Comparison of ENCODE assay signal across 12 cellular contexts in genomic region chr14:51398898-51399297, GRCh38.
DNase-seq lines count a peak whose midpoint lies in the region; ATAC-seq, FAIRE-seq and TF ChIP-seq lines count a peak whose summit lies in the region.
"Had no signal": no experiment of that assay in that cellular context is flagged by ENCODE, and none has a peak within 500 bp of the region (broad histone marks: within the 10 kb centered on the region; RNA-seq: fewer than 3 reads in every experiment).

No MANE protein-coding gene starts in this region.

- H2AFZ ChIP-seq in GM23338 (peak overlapping the region; percentile 70; the same call in 1 of the 2 replicates), fibroblast of lung (ENCODE audit: low read length) (peak overlapping the region; percentile 77)

- H3K36me3 Mint-ChIP-seq in GM23338 (ENCODE audit: low read depth), result no peaks in the 10 kb centered on the region
- H3K36me3 Mint-ChIP-seq in activated T-helper 2 cell treated with anti-CD3 and anti-CD28 coated beads, Interferon-gamma antibody, Interleukin-2, Interleukin-4, amounts not matched to agents 10 μg/mL and 5 μg/mL and 100 μg/mL, durations not matched to agents 14 hours and 24 hours and 36 hours (ENCODE audit: low read depth), result no peaks in the 10 kb centered on the region
- H3K36me3 Mint-ChIP-seq: activated naive CD8-positive, alpha-beta T cell treated with anti-CD3 and anti-CD28 coated beads for 36 hours had no signal

- no peaks in the 10 kb centered on the region for H3K9me3 Mint-ChIP-seq in GM23338
- no peaks in the 10 kb centered on the region for H3K9me3 Mint-ChIP-seq in activated T-helper 2 cell treated with anti-CD3 and anti-CD28 coated beads, Interferon-gamma antibody, Interleukin-2, Interleukin-4, amounts not matched to agents 10 μg/mL and 5 μg/mL and 100 μg/mL, durations not matched to agents 14 hours and 24 hours and 36 hours
- H3K9me3 Mint-ChIP-seq: activated naive CD8-positive, alpha-beta T cell treated with anti-CD3 and anti-CD28 coated beads for 36 hours; stimulated activated naive CD8-positive, alpha-beta T cell treated with anti-CD3 and anti-CD28 coated beads, Interleukin-15, Interleukin-2, amounts not matched to agents 100 ng/mL and 50 ng/mL, for 24 hours had no signal

- no peak for FAIRE-seq in kidney (lab: Jason Lieb, UNC)

- H4K20me1 ChIP-seq in GM23338 (replicated peaks; ENCODE audit: insufficient read depth) (no peaks in the 10 kb centered on the region), fibroblast of lung (ENCODE audit: control insufficient read depth, extremely low read depth, insufficient read depth, low read length) (no peaks in the 10 kb centered on the region)

- no peak for TF ChIP-seq CTCF in GM23338 (conservative IDR thresholded peaks at IDR 0.05; ENCODE audit: low read depth in 2 of 2)
- peak in 1 of 2 donors; percentile 14 for TF ChIP-seq CTCF in fibroblast of lung (conservative IDR thresholded peaks at IDR 0.05 in 1 of 2, IDR thresholded peaks at IDR 0.05 in 1 of 2; ENCODE audit: low read depth in 1 of 2, low read length in 2 of 2)
- no peak for TF ChIP-seq CTCF in kidney (IDR thresholded peaks at IDR 0.05; ENCODE audit: borderline replicate concordance, extremely low read depth, insufficient read depth)

- H3K79me2 ChIP-seq in GM23338 (replicated peaks; ENCODE audit: insufficient read depth), result no peaks in the 10 kb centered on the region
- H3K79me2 ChIP-seq in fibroblast of lung (ENCODE audit: control insufficient read depth, insufficient read depth, low read length), result no peaks in the 10 kb centered on the region

- H3K27ac ChIP-seq in GM23338 (ENCODE audit: low read depth), result no peak overlapping the region
- H3K27ac ChIP-seq in SJSA1, result peak overlapping the region; percentile 57
- H3K27ac ChIP-seq in fibroblast of lung (ENCODE audit: insufficient read depth, low read length), result peak overlapping the region; percentile 86
- no peak overlapping the region for H3K27ac ChIP-seq in kidney (ENCODE audit: low read depth in 2 of 2, low read length in 2 of 2)

- peak overlapping the region; percentile 3; the same call in 1 of the 2 replicates for H3K27ac Mint-ChIP-seq in GM23338
- H3K27ac Mint-ChIP-seq in activated T-helper 2 cell treated with anti-CD3 and anti-CD28 coated beads, Interferon-gamma antibody, Interleukin-2, Interleukin-4, amounts not matched to agents 10 μg/mL and 5 μg/mL and 100 μg/mL, durations not matched to agents 14 hours and 24 hours and 36 hours, result no peak overlapping the region
- H3K27ac Mint-ChIP-seq: activated naive CD8-positive, alpha-beta T cell treated with anti-CD3 and anti-CD28 coated beads for 36 hours; stimulated activated naive CD8-positive, alpha-beta T cell treated with anti-CD3 and anti-CD28 coated beads, Interleukin-15, Interleukin-2, amounts not matched to agents 100 ng/mL and 50 ng/mL, for 24 hours had no signal

- H3K4me3 Mint-ChIP-seq in GM23338, result no peak overlapping the region
- no peak overlapping the region for H3K4me3 Mint-ChIP-seq in activated T-helper 2 cell treated with anti-CD3 and anti-CD28 coated beads, Interferon-gamma antibody, Interleukin-2, Interleukin-4, amounts not matched to agents 10 μg/mL and 5 μg/mL and 100 μg/mL, durations not matched to agents 14 hours and 24 hours and 36 hours (ENCODE audit: low read depth)
- H3K4me3 Mint-ChIP-seq: activated naive CD8-positive, alpha-beta T cell treated with anti-CD3 and anti-CD28 coated beads for 36 hours; stimulated activated naive CD8-positive, alpha-beta T cell treated with anti-CD3 and anti-CD28 coated beads, Interleukin-15, Interleukin-2, amounts not matched to agents 100 ng/mL and 50 ng/mL, for 24 hours had no signal

- no peaks in the 10 kb centered on the region for H3F3A ChIP-seq in GM23338 (replicated peaks; ENCODE audit: low read depth)

- H3K9me3 ChIP-seq in SJSA1 (replicated peaks) (no peaks in the 10 kb centered on the region), fibroblast of lung (ENCODE audit: control insufficient read depth, insufficient read depth, low read depth, low read length) (no peaks in the 10 kb centered on the region), skeletal muscle satellite cell (replicated peaks; ENCODE audit: low read length) (no peaks in the 10 kb centered on the region), kidney (ENCODE audit: control insufficient read depth in 1 of 2, low read length in 2 of 2) (no peaks in the 10 kb centered on the region)

- H3K27me3 Mint-ChIP-seq in GM23338 (ENCODE audit: insufficient read depth, low read depth, poor library complexity), result no peaks in the 10 kb centered on the region
- peaks cover 13% of the 10 kb centered on the region for H3K27me3 Mint-ChIP-seq in activated T-helper 2 cell treated with anti-CD3 and anti-CD28 coated beads, Interferon-gamma antibody, Interleukin-2, Interleukin-4, amounts not matched to agents 10 μg/mL and 5 μg/mL and 100 μg/mL, durations not matched to agents 14 hours and 24 hours and 36 hours (ENCODE audit: low read depth)

- H3K36me3 ChIP-seq in GM23338 (ENCODE audit: insufficient read depth) (no peaks in the 10 kb centered on the region), SJSA1 (no peaks in the 10 kb centered on the region), fibroblast of lung (ENCODE audit: control insufficient read depth, insufficient read depth, low read length) (no peaks in the 10 kb centered on the region), skeletal muscle satellite cell (ENCODE audit: insufficient read depth, low read length) (no peaks in the 10 kb centered on the region), kidney (ENCODE audit: control insufficient read depth in 1 of 2, insufficient read depth in 2 of 2, low read length in 2 of 2) (no peaks in the 10 kb centered on the region)

- DNase-seq in GM23338 (ENCODE audit: low spot score), result no peak
- peak; percentile 41 to 49 for DNase-seq in SJSA1 (ENCODE audit: low read depth in 1 of 2, low spot score in 2 of 2)
- DNase-seq in fibroblast of lung (ENCODE audit: low read depth in 2 of 2), result peak; percentile 83 to 84
- DNase-seq in kidney, result no peak
- DNase-seq in stimulated activated CD4-positive, alpha-beta T cell treated with anti-CD3 and anti-CD28 coated beads, Interleukin-4, amount 100 ng/mL, for 24 hours, result no peak
- DNase-seq in activated T-helper 2 cell treated with anti-CD3 and anti-CD28 coated beads, Interferon-gamma antibody, Interleukin-2, Interleukin-4, amounts not matched to agents 10 μg/mL and 5 μg/mL and 100 μg/mL, durations not matched to agents 14 hours and 24 hours and 36 hours (ENCODE audit: low spot score), result no peak
- DNase-seq: activated CD4-positive, alpha-beta T cell treated with anti-CD3 and anti-CD28 coated beads, Interleukin-2, amount 50 U/mL, for 4 hours; activated naive CD8-positive, alpha-beta T cell treated with anti-CD3 and anti-CD28 coated beads for 36 hours; erythroblast had no signal

- H3K4me2 ChIP-seq in GM23338 (no peak overlapping the region), fibroblast of lung (ENCODE audit: extremely low read depth, insufficient read depth, low read length) (peak overlapping the region; percentile 42), skeletal muscle satellite cell (ENCODE audit: low read length) (peak overlapping the region; percentile 36)

- intact Hi-C loops in kidney (cut with DNase I), result no loop called here
- intact Hi-C loops in activated T-helper 2 cell treated with anti-CD3 and anti-CD28 coated beads, Interferon-gamma antibody, Interleukin-2, Interleukin-4, amounts not matched to agents 10 μg/mL and 5 μg/mL and 100 μg/mL, durations not matched to agents 14 hours and 24 hours and 36 hours (cut with micrococcal nuclease), result no loop called here

- peaks cover 15% of the 10 kb centered on the region for H3K4me1 ChIP-seq in GM23338 (ENCODE audit: insufficient read depth)
- H3K4me1 ChIP-seq in SJSA1 (replicated peaks), result peaks cover 53% of the 10 kb centered on the region
- H3K4me1 ChIP-seq in fibroblast of lung (ENCODE audit: control insufficient read depth, extremely low read depth, insufficient read depth, low read length), result peaks cover 29% of the 10 kb centered on the region
- peaks cover 64% of the 10 kb centered on the region for H3K4me1 ChIP-seq in skeletal muscle satellite cell (ENCODE audit: control insufficient read depth, insufficient read depth, low read length)
- H3K4me1 ChIP-seq in kidney (ENCODE audit: control insufficient read depth in 1 of 2, insufficient read depth in 1 of 2, low read depth in 1 of 2, low read length in 2 of 2), result peaks cover 0 to 6% of the 10 kb centered on the region in 2 donors

- H3K9ac ChIP-seq in fibroblast of lung (ENCODE audit: insufficient read depth, low read length) (no peak overlapping the region), skeletal muscle satellite cell (ENCODE audit: low read depth, low read length) (peak overlapping the region; percentile 85), kidney (ENCODE audit: low read length in 2 of 2) (no peak overlapping the region)

- H3K4me3 ChIP-seq in GM23338 (no peak overlapping the region), SJSA1 (no peak overlapping the region), fibroblast of lung (replicated peaks in 1 of 4; ENCODE audit: control extremely low read depth in 1 of 4, insufficient read depth in 1 of 4, low read depth in 3 of 4, low read length in 4 of 4) (no peak overlapping the region), skeletal muscle satellite cell (ENCODE audit: low read length) (no peak overlapping the region), kidney (ENCODE audit: low read length in 2 of 2) (no peak overlapping the region)

- no peaks in the 10 kb centered on the region for H3K9me2 ChIP-seq in GM23338 (ENCODE audit: insufficient read depth)

- peaks cover 12% of the 10 kb centered on the region for H3K4me1 Mint-ChIP-seq in GM23338
- H3K4me1 Mint-ChIP-seq in activated T-helper 2 cell treated with anti-CD3 and anti-CD28 coated beads, Interferon-gamma antibody, Interleukin-2, Interleukin-4, amounts not matched to agents 10 μg/mL and 5 μg/mL and 100 μg/mL, durations not matched to agents 14 hours and 24 hours and 36 hours (ENCODE audit: low read depth), result no peaks in the 10 kb centered on the region
- H3K4me1 Mint-ChIP-seq: activated naive CD8-positive, alpha-beta T cell treated with anti-CD3 and anti-CD28 coated beads for 36 hours had no signal

- H3K27me3 ChIP-seq in GM23338 (ENCODE audit: insufficient read depth) (no peaks in the 10 kb centered on the region), SJSA1 (replicated peaks) (no peaks in the 10 kb centered on the region), fibroblast of lung (ENCODE audit: control insufficient read depth, insufficient read depth, low read length) (no peaks in the 10 kb centered on the region), skeletal muscle satellite cell (ENCODE audit: control insufficient read depth, insufficient read depth, low read length) (no peaks in the 10 kb centered on the region)

- peak; percentile 34; the same call in 1 of the 3 replicates for ATAC-seq in GM23338
- no peak for ATAC-seq in GM18519 (IDR thresholded peaks at IDR 0.05; ENCODE audit: low FRiP score, unreplicated experiment)

TF ChIP-seq in GM23338, 12 proteins besides CTCF, POLR2A, EP300 and RAD21 (continues in another document):
- TF ChIP-seq ZNF114 (CRISPR knock-in tag; IDR thresholded peaks at IDR 0.05), result no peak
- no peak for TF ChIP-seq STAT1 (IDR thresholded peaks at IDR 0.05; ENCODE audit: unreplicated experiment)
- TF ChIP-seq NANOG (IDR thresholded peaks at IDR 0.05; ENCODE audit: borderline replicate concordance), result no peak

Comparison
In these comparisons a context has a peak if more than half of its experiments do, and no peak if none do; other contexts are left out.
1. DNase-seq: peak in SJSA1 (2 of 2) and fibroblast of lung (2 of 2); none in GM23338 (single experiment), kidney (single experiment), stimulated activated CD4-positive, alpha-beta T cell treated with anti-CD3 and anti-CD28 coated beads, Interleukin-4, amount 100 ng/mL, for 24 hours (single experiment) and activated T-helper 2 cell treated with anti-CD3 and anti-CD28 coated beads, Interferon-gamma antibody, Interleukin-2, Interleukin-4, amounts not matched to agents 10 μg/mL and 5 μg/mL and 100 μg/mL, durations not matched to agents 14 hours and 24 hours and 36 hours (single experiment).
2. H3K27ac ChIP-seq: peak in SJSA1 (single experiment) and fibroblast of lung (single experiment); none in GM23338 (single experiment) and kidney (0 of 2).